12 cellular contexts compared by ENCODE assay signal in genomic region chr3:123083446-123084124, GRCh38. TPM values are rescaled to one million over a fixed set of nuclear protein-coding genes. Genes with fewer than 3 reads are reported as not detected.
A peak's percentile ranks its signal among the peaks of the same experiment; 100 is the strongest.
DNase-seq lines count a peak whose midpoint lies in the region; TF ChIP-seq lines count a peak whose summit lies in the region.
"Had no signal": no experiment of that assay in that cellular context is flagged by ENCODE, and none has a peak within 500 bp of the region (broad histone marks: within the 10 kb centered on the region; RNA-seq: fewer than 3 reads in every experiment).

No MANE protein-coding gene starts in this region.

- H4K91ac ChIP-seq in trophoblast cell (ENCODE audit: low read depth, low read length): no peak overlapping the region

- TF ChIP-seq CTCF in GM13976 (IDR thresholded peaks at IDR 0.05; ENCODE audit: borderline replicate concordance, control extremely low read depth, extremely low read depth, insufficient read depth, missing control alignments) (no peak), Peyer's patch (IDR thresholded peaks at IDR 0.05) (no peak), fibroblast of pulmonary artery (IDR thresholded peaks at IDR 0.05; ENCODE audit: low read length, missing control alignments) (no peak)

- peak overlapping the region; percentile 28 for H3K4ac ChIP-seq in trophoblast cell (ENCODE audit: low read depth, low read length)

- DNase-seq in GM13976 (ENCODE audit: low spot score): peak; percentile 25
- DNase-seq in Peyer's patch: no peak
- DNase-seq in fibroblast of pulmonary artery (ENCODE audit: low read depth): peak; percentile 85
- DNase-seq in trophoblast cell: no peak
- DNase-seq in occipital lobe (lab: John Stamatoyannopoulos, UW): no peak
- no peak for DNase-seq in stimulated activated CD4-positive, alpha-beta T cell treated with anti-CD3 and anti-CD28 coated beads, Interleukin-15, amount 100 ng/mL, for 24 hours
- DNase-seq in GF-D8 (lab: John Stamatoyannopoulos, UW): no peak
- DNase-seq in T1000 (lab: John Stamatoyannopoulos, UW): no peak
- DNase-seq: activated B cell treated with CpG ODN at 0.5 μM for 24 hours; activated naive CD8-positive, alpha-beta T cell treated with anti-CD3 and anti-CD28 coated beads, Interleukin-2, amount 10 ng/mL, durations not matched to agents 7 days and 5 days; pancreas had no signal

- TF ChIP-seq POLR2A in Peyer's patch (IDR thresholded peaks at IDR 0.05): no peak

- no peak overlapping the region for H2BK5ac ChIP-seq in trophoblast cell (ENCODE audit: low read depth, low read length, poor library complexity)

- no peaks in the 10 kb centered on the region for H3K9me3 ChIP-seq in Peyer's patch
- no peaks in the 10 kb centered on the region for H3K9me3 ChIP-seq in trophoblast cell (ENCODE audit: insufficient read depth, low read depth, low read length)
- H3K9me3 ChIP-seq: pancreas, tibial nerve had no signal

- H2BK12ac ChIP-seq in trophoblast cell (ENCODE audit: low read length): no peak overlapping the region

- H3K27me3 ChIP-seq in Peyer's patch (no peaks in the 10 kb centered on the region), trophoblast cell (ENCODE audit: insufficient read depth, low read length) (no peaks in the 10 kb centered on the region)
- H3K27me3 ChIP-seq: pancreas, tibial nerve had no signal

- H4K12ac ChIP-seq in trophoblast cell (ENCODE audit: low read depth, low read length): no peak overlapping the region

- no peak overlapping the region for H2BK120ac ChIP-seq in trophoblast cell (ENCODE audit: insufficient read depth, low read length, poor library complexity)

- H3K79me1 ChIP-seq in trophoblast cell (ENCODE audit: low read length): peaks cover 1% of the 10 kb centered on the region

- H3K4me1 ChIP-seq in Peyer's patch (peaks cover 0 to 29% (median 0%) of the 10 kb centered on the region in 4 donors), trophoblast cell (ENCODE audit: control insufficient read depth in 1 of 2, insufficient read depth in 2 of 2, low read length in 2 of 2) (peaks cover 34 to 46% of the 10 kb centered on the region in 2 experiments)

- in situ Hi-C loops in GM13976 (cut with MboI; ENCODE audit: low sequenced_read_pairs, unreplicated experiment): no loop called here

- no peak overlapping the region for H3K23ac ChIP-seq in trophoblast cell (ENCODE audit: low read length)

- no CpG with 5 or more reads among the region's 7 CpGs for WGBS in trophoblast cell (ENCODE audit: extremely low coverage, insufficient coverage, insufficient read length)

- H3K4me3 ChIP-seq in Peyer's patch (no peak overlapping the region), fibroblast of pulmonary artery (replicated peaks; ENCODE audit: low read depth, low read length) (no peak overlapping the region), trophoblast cell (ENCODE audit: low read depth, low read length) (no peak overlapping the region)
- H3K4me3 ChIP-seq: pancreas, tibial nerve had no signal

- H3K9ac ChIP-seq in trophoblast cell (ENCODE audit: low read length): no peak overlapping the region

- H3K18ac ChIP-seq in trophoblast cell (ENCODE audit: low read length): no peak overlapping the region

- no peak overlapping the region for H2AFZ ChIP-seq in trophoblast cell (ENCODE audit: insufficient read depth, low read length, poor library complexity)

- peaks cover 11% of the 10 kb centered on the region for H3K79me2 ChIP-seq in trophoblast cell (ENCODE audit: control insufficient read depth, insufficient read depth, low read length, poor library complexity)

- H2AK5ac ChIP-seq in trophoblast cell (ENCODE audit: low read length): no peak overlapping the region

- H4K8ac ChIP-seq in trophoblast cell (ENCODE audit: low read depth, low read length): no peak overlapping the region

- H3K36me3 ChIP-seq in Peyer's patch (no peaks in the 10 kb centered on the region), trophoblast cell (ENCODE audit: control insufficient read depth in 1 of 2, insufficient read depth in 2 of 2, low read length in 2 of 2) (no peaks in the 10 kb centered on the region)
- H3K36me3 ChIP-seq: pancreas, tibial nerve had no signal

- H3K14ac ChIP-seq in trophoblast cell (ENCODE audit: low read length): no peak overlapping the region

- H3K4me2 ChIP-seq in trophoblast cell (ENCODE audit: low read length): no peak overlapping the region

- H3K27ac ChIP-seq in Peyer's patch (peak overlapping the region in 3 of 4 donors; percentile 1 to 9 (median 7)), trophoblast cell (ENCODE audit: low read depth, low read length) (no peak overlapping the region)

RNA-seq across cellular contexts. Expression of gene PDIA5, which starts 16.8 kb away (rescaled TPM):
- 10 to 100 TPM; 13.7 to 63.5 (median 19.4) TPM for total RNA-seq in Peyer's patch
- polyA plus RNA-seq in trophoblast cell (2013): 77.0 and 78.2 TPM in 2 replicates
- 3.1 TPM for total RNA-seq in occipital lobe

RNA-seq across cellular contexts. Expression of gene SEMA5B, which starts 56.0 kb away (rescaled TPM):
- total RNA-seq in Peyer's patch (1 to 10 TPM in 2 of 4 donors, under 1 TPM in 1, not detected in 1; 0.54 to 6.8 (median 2.5) TPM), occipital lobe (9.8 TPM)
- polyA plus RNA-seq in trophoblast cell (2013): 8.9 and 9.2 TPM in 2 replicates

Comparison
In these comparisons a context has a peak if more than half of its experiments do, and no peak if none do; other contexts are left out.
1. DNase-seq: peak in GM13976 (single experiment) and fibroblast of pulmonary artery (single experiment); none in Peyer's patch (0 of 3), trophoblast cell (0 of 2), occipital lobe (single experiment), stimulated activated CD4-positive, alpha-beta T cell treated with anti-CD3 and anti-CD28 coated beads, Interleukin-15, amount 100 ng/mL, for 24 hours (single experiment), GF-D8 (single experiment) and T1000 (single experiment).